In the genomic region with DNA sequence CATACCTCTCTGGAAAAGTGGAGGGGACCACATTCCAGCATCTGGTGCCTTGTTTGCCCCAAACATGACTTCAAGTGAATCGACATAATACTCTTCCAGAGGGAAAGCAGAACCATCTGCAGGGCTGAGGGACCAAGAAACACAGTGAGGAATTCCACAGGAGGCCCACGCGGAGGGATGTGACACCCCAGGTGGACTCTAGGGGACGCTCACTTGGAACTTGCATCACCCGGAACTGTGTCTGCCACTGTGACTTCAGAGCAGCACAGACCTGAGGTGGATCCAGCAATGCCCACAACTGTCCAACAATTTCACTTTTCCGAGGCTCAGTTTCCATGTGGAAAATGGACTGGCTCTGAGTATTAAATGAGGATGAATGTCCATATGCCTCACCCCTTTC, we compare ENCODE assay signal across 23 cellular contexts. TPM values are rescaled to one million over a fixed set of nuclear protein-coding genes. Genes with fewer than 3 reads are reported as not detected.
DNase-seq lines count a peak whose midpoint lies in the region; ATAC-seq, FAIRE-seq and TF ChIP-seq lines count a peak whose summit lies in the region.
"Had no signal": no experiment of that assay in that cellular context is flagged by ENCODE, and none has a peak within 500 bp of the region (broad histone marks: within the 10 kb centered on the region; RNA-seq: fewer than 3 reads in every experiment).

No MANE protein-coding gene starts in this region.

- TF ChIP-seq POLR2A in H1 (IDR thresholded peaks at IDR 0.05; ENCODE audit: control extremely low read depth in 1 of 2, low read depth in 2 of 2, low read length in 2 of 2), result no peak

- no peaks in the 10 kb centered on the region for H3K79me2 ChIP-seq in OCI-LY1 (ENCODE audit: insufficient read depth, low read length)
- no peaks in the 10 kb centered on the region for H3K79me2 ChIP-seq in H1 (ENCODE audit: control insufficient read depth in 1 of 2, insufficient read depth in 2 of 2, low read length in 2 of 2)

- WGBS in H1 (ENCODE audit: extremely low coverage in 1 of 2, insufficient coverage in 1 of 2, insufficient read length in 1 of 2, insufficient replicate concordance in 2 of 2, low coverage in 1 of 2, low lambda C conversion rate in 2 of 2, missing lambda C conversion rate in 1 of 2), 2 experiments, result 75% methylated on average over 6 of the region's 6 CpGs; no CpG with 5 or more reads in 1 of the 2 experiments

- H3K79me1 ChIP-seq in H1 (ENCODE audit: low read depth, low read length), result no peaks in the 10 kb centered on the region

- no peaks in the 10 kb centered on the region for H3K9me3 Mint-ChIP-seq in stimulated activated effector memory CD8-positive, alpha-beta T cell treated with anti-CD3 and anti-CD28 coated beads, Interleukin-12 subunit alpha, Interleukin-12 subunit beta, amount 100 ng/mL, for 72 hours

- H2BK120ac ChIP-seq in H1 (replicated peaks; ENCODE audit: low read depth, low read length), result no peak overlapping the region

- POLR2A ChIA-PET in H1 (lab: Charles Lee; ENCODE audit: partially characterized antibody), result no interaction called here

- H3K23ac ChIP-seq in H1 (ENCODE audit: insufficient read length), result no peak overlapping the region

- no peaks in the 10 kb centered on the region for H3K9me3 ChIP-seq in OCI-LY1 (ENCODE audit: low read length)
- no peaks in the 10 kb centered on the region for H3K9me3 ChIP-seq in H1 (ENCODE audit: insufficient read depth in 2 of 2, low read depth in 1 of 2, low read length in 1 of 2)
- H3K9me3 ChIP-seq: BLaER1, Peyer's patch had no signal

- no peaks in the 10 kb centered on the region for H3K36me3 ChIP-seq in OCI-LY1 (ENCODE audit: insufficient read depth, low read length)
- no peaks in the 10 kb centered on the region for H3K36me3 ChIP-seq in H1 (ENCODE audit: control insufficient read depth in 2 of 4, insufficient read depth in 4 of 4, low read length in 3 of 4)
- H3K36me3 ChIP-seq: BLaER1, Peyer's patch had no signal

- H2AFZ ChIP-seq in OCI-LY1 (ENCODE audit: low read length) (no peak overlapping the region), H1 (ENCODE audit: low read length) (no peak overlapping the region)

- no peaks in the 10 kb centered on the region for H3K23me2 ChIP-seq in H1 (ENCODE audit: low read depth, low read length)

- no peak overlapping the region for H3K56ac ChIP-seq in H1 (replicated peaks; ENCODE audit: insufficient read length, low read depth, low read length)

- no peak overlapping the region for H3K27ac Mint-ChIP-seq in stimulated activated effector memory CD8-positive, alpha-beta T cell treated with anti-CD3 and anti-CD28 coated beads, Interleukin-12 subunit alpha, Interleukin-12 subunit beta, amount 100 ng/mL, for 72 hours
- H3K27ac Mint-ChIP-seq: CD4-positive, CD25-positive, alpha-beta regulatory T cell had no signal

- no peak overlapping the region for H3K4me3 Mint-ChIP-seq in stimulated activated effector memory CD8-positive, alpha-beta T cell treated with anti-CD3 and anti-CD28 coated beads, Interleukin-12 subunit alpha, Interleukin-12 subunit beta, amount 100 ng/mL, for 72 hours
- H3K4me3 Mint-ChIP-seq: CD4-positive, CD25-positive, alpha-beta regulatory T cell had no signal

- H3K9ac ChIP-seq in OCI-LY1 (ENCODE audit: low read length), result no peak overlapping the region
- no peak overlapping the region for H3K9ac ChIP-seq in H1 (replicated peaks in 1 of 4; ENCODE audit: extremely low read depth in 1 of 4, low read depth in 3 of 4, low read length in 3 of 4)
- H3K9ac ChIP-seq: BLaER1 had no signal

- DNase-seq in GM12864 (ENCODE audit: low read depth) (no peak), H1 (ENCODE audit: low read depth in 1 of 2, low spot score in 2 of 2) (no peak), substantia nigra (lab: John Stamatoyannopoulos, UW) (no peak), RCC 7860 (ENCODE audit: low spot score) (no peak)
- no peak for DNase-seq in stimulated activated effector memory CD8-positive, alpha-beta T cell treated with anti-CD3 and anti-CD28 coated beads, Interleukin-12 subunit alpha, Interleukin-12 subunit beta, amount 100 ng/mL, for 72 hours (ENCODE audit: low spot score in 2 of 2)
- DNase-seq: CD4-positive, CD25-positive, alpha-beta regulatory T cell; DMS153; DND-41; Kasumi-1; MV-4-11; NCI-H1105 treated with DMSO at 0.1 percent for 48 hours; NCI-H146; NCI-H1930; NCI-H2107; NCI-H526; Peyer's patch; SIG-M5 had no signal

- H3K9me2 ChIP-seq in OCI-LY1 (ENCODE audit: low read depth, low read length), result no peaks in the 10 kb centered on the region

- no peaks in the 10 kb centered on the region for H3F3A ChIP-seq in OCI-LY1 (ENCODE audit: insufficient read depth, low read length)

- CTCF ChIA-PET in H1 (lab: Charles Lee; ENCODE audit: partially characterized antibody), result no interaction called here

- no peak for TF ChIP-seq EP300 in H1 (IDR thresholded peaks at IDR 0.05; ENCODE audit: borderline replicate concordance in 1 of 2, low read depth in 2 of 2, low read length in 2 of 2)

- H3K27ac ChIP-seq in OCI-LY1 (ENCODE audit: low read depth, low read length, poor library complexity, severe bottlenecking) (no peak overlapping the region), H1 (ENCODE audit: low read depth, low read length) (no peak overlapping the region), substantia nigra (ENCODE audit: low read depth, low read length, poor library complexity, severe bottlenecking) (no peak overlapping the region)
- H3K27ac ChIP-seq: BLaER1, Peyer's patch, SK-N-MC had no signal

- TF ChIP-seq CTCF in GM12864 (IDR thresholded peaks at IDR 0.05; ENCODE audit: low read depth, low read length, missing control alignments) (peak; percentile 33), GM12875 (IDR thresholded peaks at IDR 0.05; ENCODE audit: borderline replicate concordance, insufficient read depth, low read depth, low read length) (peak; percentile 41; the same call in 1 of the 2 replicates), OCI-LY1 (IDR thresholded peaks at IDR 0.05; ENCODE audit: low read length) (peak; percentile 23; the same call in 1 of the 2 replicates), H1 (IDR thresholded peaks at IDR 0.05; ENCODE audit: control extremely low read depth in 1 of 3, insufficient read depth in 1 of 3, low read depth in 1 of 3, low read length in 3 of 3) (peak; percentile 28 to 44 (median 44); a peak in 3 of 4 replicates)

- H3K4ac ChIP-seq in H1 (replicated peaks; ENCODE audit: insufficient read length, low read depth, low read length), result no peak overlapping the region

- no peak overlapping the region for H2BK5ac ChIP-seq in H1 (ENCODE audit: low read depth, low read length)

- H4K20me1 ChIP-seq in OCI-LY1 (ENCODE audit: insufficient read depth, low read length) (no peaks in the 10 kb centered on the region), H1 (replicated peaks in 1 of 2; ENCODE audit: control insufficient read depth in 1 of 2, insufficient read depth in 2 of 2, low read length in 2 of 2) (no peaks in the 10 kb centered on the region)
- H4K20me1 ChIP-seq: BLaER1 had no signal

- H3K4me3 ChIP-seq in GM12864 (ENCODE audit: low read depth, low read length) (no peak overlapping the region), GM12875 (ENCODE audit: low read depth, low read length) (no peak overlapping the region), OCI-LY1 (ENCODE audit: low read depth, low read length, poor library complexity, severe bottlenecking) (no peak overlapping the region), H1 (ENCODE audit: extremely low read depth in 1 of 4, insufficient read depth in 2 of 4, low read depth in 3 of 4, low read length in 4 of 4) (no peak overlapping the region)
- H3K4me3 ChIP-seq: BLaER1, Peyer's patch, SK-N-MC had no signal

- H2BK12ac ChIP-seq in H1 (ENCODE audit: low read depth, low read length), result no peak overlapping the region

- no peak overlapping the region for H2BK20ac ChIP-seq in H1 (ENCODE audit: low read length)

- no peak overlapping the region for H4K8ac ChIP-seq in H1 (ENCODE audit: extremely low read depth, insufficient read depth, low read length)

- H3K4me2 ChIP-seq in OCI-LY1 (ENCODE audit: low read length) (no peak overlapping the region), H1 (ENCODE audit: insufficient read depth in 1 of 2, low read depth in 2 of 2, low read length in 2 of 2) (no peak overlapping the region)
- H3K4me2 ChIP-seq: BLaER1 had no signal

- H4K5ac ChIP-seq in H1 (ENCODE audit: insufficient read length, low read depth, low read length), result no peak overlapping the region

- no peak overlapping the region for H3K14ac ChIP-seq in H1 (ENCODE audit: insufficient read length)

- H3K27me3 ChIP-seq in OCI-LY1 (ENCODE audit: insufficient read depth, low read length) (no peaks in the 10 kb centered on the region), H1 (replicated peaks in 1 of 4; ENCODE audit: control insufficient read depth in 3 of 4, extremely low read depth in 1 of 4, insufficient read depth in 3 of 4, low read length in 3 of 4) (no peaks in the 10 kb centered on the region)
- H3K27me3 ChIP-seq: BLaER1, Peyer's patch had no signal

- no peaks in the 10 kb centered on the region for H3K4me1 ChIP-seq in OCI-LY1 (ENCODE audit: insufficient read depth, low read length, severe bottlenecking)
- no peaks in the 10 kb centered on the region for H3K4me1 ChIP-seq in H1 (replicated peaks in 1 of 4; ENCODE audit: control insufficient read depth in 3 of 4, insufficient read depth in 4 of 4, low read length in 3 of 4)

- peak in 1 of 2 experiments; percentile 18; a peak in 1 of 4 replicates for TF ChIP-seq RAD21 in H1 (IDR thresholded peaks at IDR 0.05 in 1 of 2, conservative IDR thresholded peaks at IDR 0.05 in 1 of 2; ENCODE audit: low read depth in 2 of 2, low read length in 2 of 2)

- ATAC-seq in stimulated activated effector memory CD8-positive, alpha-beta T cell treated with anti-CD3 and anti-CD28 coated beads, Interleukin-12 subunit alpha, Interleukin-12 subunit beta, amount 100 ng/mL, for 72 hours, result no peak

- H4K91ac ChIP-seq in H1 (replicated peaks; ENCODE audit: insufficient read length, low read length), result no peak overlapping the region

- H3K36me3 Mint-ChIP-seq in stimulated activated effector memory CD8-positive, alpha-beta T cell treated with anti-CD3 and anti-CD28 coated beads, Interleukin-12 subunit alpha, Interleukin-12 subunit beta, amount 100 ng/mL, for 72 hours, result no peaks in the 10 kb centered on the region
- H3K36me3 Mint-ChIP-seq: CD4-positive, CD25-positive, alpha-beta regulatory T cell had no signal

- H3K4me1 Mint-ChIP-seq in stimulated activated effector memory CD8-positive, alpha-beta T cell treated with anti-CD3 and anti-CD28 coated beads, Interleukin-12 subunit alpha, Interleukin-12 subunit beta, amount 100 ng/mL, for 72 hours, result no peaks in the 10 kb centered on the region
- H3K4me1 Mint-ChIP-seq: CD4-positive, CD25-positive, alpha-beta regulatory T cell had no signal

- H2BK15ac ChIP-seq in H1 (ENCODE audit: low read length), result no peak overlapping the region

- no peak overlapping the region for H3K18ac ChIP-seq in H1 (ENCODE audit: extremely low read depth, low read length)

- FAIRE-seq in H1 (lab: Jason Lieb, UNC) (no peak), RCC 7860 (lab: Jason Lieb, UNC) (no peak)
- FAIRE-seq: A204.1, H54 had no signal

- H2AK5ac ChIP-seq in H1 (ENCODE audit: low read depth, low read length), result no peak overlapping the region

RNA-seq across cellular contexts. Expression of a gene that starts 14.3 kb away (rescaled TPM):
- 7.6 and 8.2 TPM in 2 replicates for total RNA-seq in H1 (2021; fragmentation: NEBNext Ultra II Directional; extraction: Animal tissue kit (Norgen Biotek cat#: 25700))
- 1.4 and 1.6 TPM in 2 replicates for polyA plus RNA-seq in H1 (2011; rRNA removed)
- polyA plus RNA-seq in H1 (2011; cell fraction: cytosol; rRNA removed), result 2.3 TPM
- 5.6 TPM for polyA plus RNA-seq in H1 (2011; cell fraction: nucleus; rRNA removed)
- polyA plus RNA-seq in H1 (2012, experiment 1 of 2), result 3.4 to 4.8 TPM (median 4.7 TPM) in 4 replicates
- polyA plus RNA-seq in H1 (2012, experiment 2 of 2), result 1.5 TPM
- 3.2 TPM for polyA plus RNA-seq in H1 (2013, experiment 1 of 2)
- polyA plus RNA-seq in H1 (2013, experiment 2 of 2), result 3.0 TPM
- 3.8 and 9.6 TPM in 2 replicates for polyA minus RNA-seq in H1 (2011; rRNA and poly(A)+ RNA removed)
- polyA minus RNA-seq in H1 (2011; cell fraction: cytosol; rRNA and poly(A)+ RNA removed), result 2.9 TPM
- polyA minus RNA-seq in H1 (2011; cell fraction: nucleus; rRNA and poly(A)+ RNA removed), result 5.8 TPM
